8 cellular contexts compared by ENCODE assay signal in the genomic region with DNA sequence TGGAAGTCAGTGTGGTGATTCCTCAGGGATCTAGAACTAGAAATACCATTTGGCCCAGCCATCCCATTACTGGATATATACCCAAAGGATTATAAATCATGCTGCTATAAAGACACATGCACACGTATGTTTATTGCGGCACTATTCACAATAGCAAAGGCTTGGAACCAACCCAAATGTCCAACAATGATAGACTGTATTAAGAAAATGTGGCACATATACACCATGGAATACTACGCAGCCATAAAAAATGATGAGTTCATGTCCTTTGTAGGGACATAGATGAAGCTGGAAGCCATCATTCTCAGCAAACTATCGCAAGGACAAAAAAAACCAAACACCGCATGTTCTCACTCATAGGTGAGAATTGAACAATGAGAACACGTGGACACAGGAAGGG. TPM values are rescaled to one million over a fixed set of nuclear protein-coding genes. Genes with fewer than 3 reads are reported as not detected.
"Had no signal": no experiment of that assay in that cellular context is flagged by ENCODE, and none has a peak within 500 bp of the region (broad histone marks: within the 10 kb centered on the region; RNA-seq: fewer than 3 reads in every experiment).

No MANE protein-coding gene starts in this region.

RNA-seq across cellular contexts. Expression of a gene that starts 3.9 kb away (rescaled TPM):
- total RNA-seq: endothelial cell of umbilical vein, foreskin keratinocyte had no signal

RNA-seq across cellular contexts. Expression of a gene that starts 29.1 kb away (rescaled TPM):
- total RNA-seq: dermis blood vessel endothelial cell, dermis microvascular lymphatic vessel endothelial cell, endothelial cell of umbilical vein, esophagus mucosa, esophagus squamous epithelium, gastrocnemius medialis had no signal
- polyA plus RNA-seq: endothelial cell of umbilical vein, fibroblast of lung had no signal
